ENCODE assay signal across 15 cellular contexts in genomic region chr15:83285284-83285978, GRCh38. TPM values are rescaled to one million over a fixed set of nuclear protein-coding genes. Genes with fewer than 3 reads are reported as not detected.
DNase-seq lines count a peak whose midpoint lies in the region; ATAC-seq and TF ChIP-seq lines count a peak whose summit lies in the region.
"Had no signal": no experiment of that assay in that cellular context is flagged by ENCODE, and none has a peak within 500 bp of the region (broad histone marks: within the 10 kb centered on the region; RNA-seq: fewer than 3 reads in every experiment).

No MANE protein-coding gene starts in this region.

- WGBS in GM23248 (ENCODE audit: low coverage in 1 of 2, low lambda C conversion rate in 2 of 2, missing lambda C conversion rate in 2 of 2), 2 experiments = 94 to 99% methylated on average over 15 to 17 of the region's 19 CpGs
- WGBS in iPS DF 6.9 (ENCODE audit: insufficient coverage, insufficient read length) = no CpG with 5 or more reads among the region's 19 CpGs

- POLR2A ChIA-PET in activated CD4-positive, alpha-beta memory T cell treated with anti-CD3 and anti-CD28 coated beads, Interleukin-2, amount 10 ng/mL, durations not matched to agents 7 days and 5 days (lab: Charles Lee) = no interaction called here
- POLR2A ChIA-PET in activated CD4-positive, alpha-beta memory T cell treated with anti-CD3 and anti-CD28 coated beads for 36 hours (lab: Charles Lee) = no interaction called here

- no peaks in the 10 kb centered on the region for H4K20me1 ChIP-seq in GM23248 (ENCODE audit: insufficient read depth)

- no peak overlapping the region for H3K4me3 ChIP-seq in GM23248
- H3K4me3 ChIP-seq in iPS DF 6.9 (ENCODE audit: low read length) = peak overlapping the region; percentile 51; the same call in 1 of the 2 replicates

- H3K79me2 ChIP-seq in GM23248 (ENCODE audit: insufficient read depth) = peaks cover 38% of the 10 kb centered on the region

- H3K4me1 ChIP-seq in GM23248 (ENCODE audit: insufficient read depth) (peaks cover 58% of the 10 kb centered on the region), iPS DF 6.9 (ENCODE audit: control insufficient read depth, insufficient read depth, low read length) (no peaks in the 10 kb centered on the region; the same call in 1 of the 2 replicates)

- TF ChIP-seq CTCF in osteocyte (IDR thresholded peaks at IDR 0.05) = no peak

- H3K27ac ChIP-seq in GM23248 = peak overlapping the region; percentile 84
- no peak overlapping the region for H3K27ac ChIP-seq in iPS DF 6.9 (ENCODE audit: low read length)

- no peaks in the 10 kb centered on the region for H3K9me2 ChIP-seq in GM23248 (ENCODE audit: insufficient read depth)

- intact Hi-C loops in activated CD4-positive, alpha-beta memory T cell treated with anti-CD3 and anti-CD28 coated beads for 36 hours (cut with micrococcal nuclease) = no loop called here

- in situ Hi-C loops in GM23248 (cut with MboI) = no loop called here

- H3K9me3 Mint-ChIP-seq in activated T-helper 17 cell treated with anti-CD3 and anti-CD28 coated beads, Interleukin-2, amount 50 U/mL, for 72 hours = no peaks in the 10 kb centered on the region
- no peaks in the 10 kb centered on the region for H3K9me3 Mint-ChIP-seq in osteocyte (ENCODE audit: unreplicated experiment)
- no peaks in the 10 kb centered on the region for H3K9me3 Mint-ChIP-seq in activated CD4-positive, alpha-beta memory T cell treated with anti-CD3 and anti-CD28 coated beads, Interleukin-2, amount 10 ng/mL, durations not matched to agents 7 days and 5 days
- no peaks in the 10 kb centered on the region for H3K9me3 Mint-ChIP-seq in activated CD4-positive, alpha-beta memory T cell treated with anti-CD3 and anti-CD28 coated beads for 36 hours

- H3K4me2 ChIP-seq in GM23248 (ENCODE audit: unreplicated experiment) = no peak overlapping the region

- ATAC-seq in activated T-helper 17 cell treated with anti-CD3 and anti-CD28 coated beads, Interleukin-2, amount 50 U/mL, for 72 hours (replicated peaks) = no peak
- ATAC-seq: sciatic nerve had no signal

- H2AFZ ChIP-seq in GM23248 = no peak overlapping the region

- H3K27me3 ChIP-seq in GM23248 (replicated peaks; ENCODE audit: insufficient read depth) = no peaks in the 10 kb centered on the region
- peaks cover 38% of the 10 kb centered on the region for H3K27me3 ChIP-seq in iPS DF 6.9 (ENCODE audit: control insufficient read depth, insufficient read depth, low read length)

- H3K36me3 ChIP-seq in GM23248 (ENCODE audit: low read depth) (no peaks in the 10 kb centered on the region), iPS DF 6.9 (ENCODE audit: control insufficient read depth, insufficient read depth, low read length) (no peaks in the 10 kb centered on the region; the same call in 1 of the 2 replicates)

- H3K9ac ChIP-seq in GM23248 = no peak overlapping the region

- peaks cover 52% of the 10 kb centered on the region for H3K27me3 Mint-ChIP-seq in activated T-helper 17 cell treated with anti-CD3 and anti-CD28 coated beads, Interleukin-2, amount 50 U/mL, for 72 hours
- H3K27me3 Mint-ChIP-seq in osteocyte (ENCODE audit: unreplicated experiment) = peaks cover 2% of the 10 kb centered on the region
- peaks cover 65% of the 10 kb centered on the region for H3K27me3 Mint-ChIP-seq in activated CD4-positive, alpha-beta memory T cell treated with anti-CD3 and anti-CD28 coated beads, Interleukin-2, amount 10 ng/mL, durations not matched to agents 7 days and 5 days
- H3K27me3 Mint-ChIP-seq in activated CD4-positive, alpha-beta memory T cell treated with anti-CD3 and anti-CD28 coated beads for 36 hours = peaks cover 52% of the 10 kb centered on the region

- DNase-seq in GM23248 (peak; percentile 11), iPS DF 6.9 (ENCODE audit: low read depth, low spot score) (no peak), osteocyte (ENCODE audit: extremely low spot score, unreplicated experiment) (no peak), globus pallidus (ENCODE audit: low spot score) (no peak), HK-2 (ENCODE audit: unreplicated experiment) (no peak)
- no peak for DNase-seq in activated CD4-positive, alpha-beta memory T cell treated with anti-CD3 and anti-CD28 coated beads, Interleukin-2, amount 10 ng/mL, durations not matched to agents 7 days and 5 days
- no peak for DNase-seq in activated CD4-positive, alpha-beta memory T cell treated with anti-CD3 and anti-CD28 coated beads for 36 hours
- DNase-seq: C1 segment of cervical spinal cord, cerebellar nuclear complex, foreskin melanocyte, NCI-H1417 treated with DMSO at 0.1 percent for 48 hours, NCI-H774, SHP77 had no signal

- peaks cover 55% of the 10 kb centered on the region for H3F3A ChIP-seq in GM23248 (ENCODE audit: insufficient read depth)

- CTCF ChIA-PET in activated CD4-positive, alpha-beta memory T cell treated with anti-CD3 and anti-CD28 coated beads, Interleukin-2, amount 10 ng/mL, durations not matched to agents 7 days and 5 days (lab: Charles Lee) = no interaction called here
- CTCF ChIA-PET in activated CD4-positive, alpha-beta memory T cell treated with anti-CD3 and anti-CD28 coated beads for 36 hours (lab: Charles Lee) = no interaction called here

- H3K9me3 ChIP-seq in GM23248 (ENCODE audit: low read depth) = no peaks in the 10 kb centered on the region
- H3K9me3 ChIP-seq in iPS DF 6.9 (ENCODE audit: control insufficient read depth, insufficient read depth, low read length) = no peaks in the 10 kb centered on the region

- no peaks in the 10 kb centered on the region for H3K4me1 Mint-ChIP-seq in activated T-helper 17 cell treated with anti-CD3 and anti-CD28 coated beads, Interleukin-2, amount 50 U/mL, for 72 hours
- peaks cover 32% of the 10 kb centered on the region for H3K4me1 Mint-ChIP-seq in osteocyte (ENCODE audit: unreplicated experiment)
- H3K4me1 Mint-ChIP-seq in activated CD4-positive, alpha-beta memory T cell treated with anti-CD3 and anti-CD28 coated beads, Interleukin-2, amount 10 ng/mL, durations not matched to agents 7 days and 5 days = peaks cover 3% of the 10 kb centered on the region
- peaks cover 10% of the 10 kb centered on the region for H3K4me1 Mint-ChIP-seq in activated CD4-positive, alpha-beta memory T cell treated with anti-CD3 and anti-CD28 coated beads for 36 hours (ENCODE audit: low read depth)

- H3K27ac Mint-ChIP-seq in activated T-helper 17 cell treated with anti-CD3 and anti-CD28 coated beads, Interleukin-2, amount 50 U/mL, for 72 hours = no peak overlapping the region
- no peak overlapping the region for H3K27ac Mint-ChIP-seq in osteocyte (ENCODE audit: unreplicated experiment)
- no peak overlapping the region for H3K27ac Mint-ChIP-seq in activated CD4-positive, alpha-beta memory T cell treated with anti-CD3 and anti-CD28 coated beads, Interleukin-2, amount 10 ng/mL, durations not matched to agents 7 days and 5 days
- no peak overlapping the region for H3K27ac Mint-ChIP-seq in activated CD4-positive, alpha-beta memory T cell treated with anti-CD3 and anti-CD28 coated beads for 36 hours

- H3K36me3 Mint-ChIP-seq in activated T-helper 17 cell treated with anti-CD3 and anti-CD28 coated beads, Interleukin-2, amount 50 U/mL, for 72 hours (ENCODE audit: low read depth) = peaks cover 4% of the 10 kb centered on the region
- H3K36me3 Mint-ChIP-seq in osteocyte (ENCODE audit: unreplicated experiment) = no peaks in the 10 kb centered on the region
- no peaks in the 10 kb centered on the region for H3K36me3 Mint-ChIP-seq in activated CD4-positive, alpha-beta memory T cell treated with anti-CD3 and anti-CD28 coated beads, Interleukin-2, amount 10 ng/mL, durations not matched to agents 7 days and 5 days (ENCODE audit: low read depth)
- no peaks in the 10 kb centered on the region for H3K36me3 Mint-ChIP-seq in activated CD4-positive, alpha-beta memory T cell treated with anti-CD3 and anti-CD28 coated beads for 36 hours

- peak overlapping the region; percentile 11 for H3K4me3 Mint-ChIP-seq in activated T-helper 17 cell treated with anti-CD3 and anti-CD28 coated beads, Interleukin-2, amount 50 U/mL, for 72 hours
- H3K4me3 Mint-ChIP-seq in osteocyte (ENCODE audit: unreplicated experiment) = peak overlapping the region; percentile 64
- no peak overlapping the region for H3K4me3 Mint-ChIP-seq in activated CD4-positive, alpha-beta memory T cell treated with anti-CD3 and anti-CD28 coated beads, Interleukin-2, amount 10 ng/mL, durations not matched to agents 7 days and 5 days
- H3K4me3 Mint-ChIP-seq in activated CD4-positive, alpha-beta memory T cell treated with anti-CD3 and anti-CD28 coated beads for 36 hours = no peak overlapping the region

RNA-seq across cellular contexts. Expression of gene BNC1, which starts 1.0 kb away (rescaled TPM):
- 7.5 and 8.7 TPM in 2 replicates for total RNA-seq in GM23248 (2014; rRNA removed; shearing (Covaris generic))
- 4.1 and 4.3 TPM in 2 replicates for polyA plus RNA-seq in GM23248 (2016; fragmentation: Nextera tagmentation; extraction: Ambion mirVana)
- total RNA-seq in activated T-helper 17 cell treated with anti-CD3 and anti-CD28 coated beads, Interleukin-2, amount 50 U/mL, for 72 hours = not detected
- total RNA-seq in osteocyte = 3.2 TPM in 2 replicates
- not detected for total RNA-seq in activated CD4-positive, alpha-beta memory T cell treated with anti-CD3 and anti-CD28 coated beads, Interleukin-2, amount 10 ng/mL, durations not matched to agents 7 days and 5 days
- not detected for total RNA-seq in activated CD4-positive, alpha-beta memory T cell treated with anti-CD3 and anti-CD28 coated beads for 36 hours

Comparison
In these comparisons a context has a peak if more than half of its experiments do, and no peak if none do; other contexts are left out.
1. H3K4me3 Mint-ChIP-seq: peak in activated T-helper 17 cell treated with anti-CD3 and anti-CD28 coated beads, Interleukin-2, amount 50 U/mL, for 72 hours (single experiment) and osteocyte (single experiment); none in activated CD4-positive, alpha-beta memory T cell treated with anti-CD3 and anti-CD28 coated beads, Interleukin-2, amount 10 ng/mL, durations not matched to agents 7 days and 5 days (single experiment) and activated CD4-positive, alpha-beta memory T cell treated with anti-CD3 and anti-CD28 coated beads for 36 hours (single experiment).